ENCODE assay signal across 3 cellular contexts in genomic region chr16:79931721-79932120, GRCh38.
"Had no signal": no experiment of that assay in that cellular context is flagged by ENCODE, and none has a peak within 500 bp of the region (broad histone marks: within the 10 kb centered on the region; RNA-seq: fewer than 3 reads in every experiment).

No MANE protein-coding gene starts in this region.

- DNase-seq: GDM1, GF-D8 had no signal

- H3K4me3 ChIP-seq: GM12878 had no signal

- ATAC-seq: GM12878 had no signal
